In genomic region chr11:75233688-75234295, GRCh38 we compare ENCODE assay signal across 9 cellular contexts. TPM values are rescaled to one million over a fixed set of nuclear protein-coding genes. Genes with fewer than 3 reads are reported as not detected.
DNase-seq lines count a peak whose midpoint lies in the region; ATAC-seq, FAIRE-seq and TF ChIP-seq lines count a peak whose summit lies in the region.
"Had no signal": no experiment of that assay in that cellular context is flagged by ENCODE, and none has a peak within 500 bp of the region (broad histone marks: within the 10 kb centered on the region; RNA-seq: fewer than 3 reads in every experiment).

No MANE protein-coding gene starts in this region.

- no peak for TF ChIP-seq CTCF in bronchial epithelial cell (IDR thresholded peaks at IDR 0.05; ENCODE audit: insufficient read depth, low read length, severe bottlenecking)
- no peak for TF ChIP-seq CTCF in nephron progenitor cell (IDR thresholded peaks at IDR 0.05)
- TF ChIP-seq CTCF in chondrocyte (IDR thresholded peaks at IDR 0.05): no peak
- TF ChIP-seq CTCF in transverse colon (IDR thresholded peaks at IDR 0.05): no peak

- no peak for TF ChIP-seq POLR2A in transverse colon (IDR thresholded peaks at IDR 0.05)

- no peak for TF ChIP-seq EP300 in transverse colon (IDR thresholded peaks at IDR 0.05; ENCODE audit: low read depth)

- H3K27me3 ChIP-seq in bronchial epithelial cell (ENCODE audit: control insufficient read depth, insufficient read depth, low read length) (peaks cover 1% of the 10 kb centered on the region), transverse colon (peaks cover 4% of the 10 kb centered on the region)

- intact Hi-C loops in left colon (cut with DNase I, micrococcal nuclease): loop anchor here in 1 of 2 donors (10.0 kb wide), 1 partner anchor 219 kb away; no protein-coding TSS in a partner anchor
- intact Hi-C loops in transverse colon (cut with DNase I; ENCODE audit: low total_unique reads): no loop called here

- H3K36me3 Mint-ChIP-seq in nephron progenitor cell (ENCODE audit: low read depth) (no peaks in the 10 kb centered on the region), chondrocyte (ENCODE audit: low read depth) (no peaks in the 10 kb centered on the region)

- H3K27me3 Mint-ChIP-seq in nephron progenitor cell (ENCODE audit: low read depth, poor library complexity): peaks cover 49% of the 10 kb centered on the region
- peaks cover 22% of the 10 kb centered on the region for H3K27me3 Mint-ChIP-seq in chondrocyte (ENCODE audit: low read depth)

- 52 to 61% methylated on average over 4 to 5 of the region's 5 CpGs for WGBS in transverse colon (ENCODE audit: low coverage in 1 of 2), 2 donors

- DNase-seq in GM19239 (ENCODE audit: insufficient read length, low spot score) (no peak), NAMALWA (ENCODE audit: low spot score) (peak; percentile 41), bronchial epithelial cell (ENCODE audit: low read depth) (peak; percentile 43), nephron progenitor cell (peak; percentile 82), left colon (no peak), chondrocyte (ENCODE audit: low spot score) (no peak), transverse colon (no peak)

- H3K9me3 Mint-ChIP-seq in nephron progenitor cell (no peaks in the 10 kb centered on the region), chondrocyte (ENCODE audit: low read depth) (peaks cover 2% of the 10 kb centered on the region)

- no peaks in the 10 kb centered on the region for H3K4me1 ChIP-seq in transverse colon

- H3K4me3 Mint-ChIP-seq in nephron progenitor cell: no peak overlapping the region
- H3K4me3 Mint-ChIP-seq in chondrocyte (ENCODE audit: unreplicated experiment): no peak overlapping the region
- H3K4me3 Mint-ChIP-seq: central memory CD8-positive, alpha-beta T cell had no signal

- no peaks in the 10 kb centered on the region for H3K36me3 ChIP-seq in bronchial epithelial cell (ENCODE audit: control insufficient read depth, insufficient read depth, low read length)
- H3K36me3 ChIP-seq in transverse colon: no peaks in the 10 kb centered on the region

- no peaks in the 10 kb centered on the region for H3K9me3 ChIP-seq in transverse colon

- in situ Hi-C loops in transverse colon (cut with MboI; ENCODE audit: low pct_ligation_motif_present in 1 of 4, low pct_unique_long_range_greater_than_20kb in 1 of 4, low sequenced_read_pairs in 3 of 4): loop anchor here in 3 of 4 donors (25.0 kb wide), 2 partner anchors 221 to 296 kb away; partner anchors contain the start of genes SPCS2 (in 3 of the 3) and XRRA1 (in 3 of the 3)

- ATAC-seq in left colon (no peak), HG03460 (IDR thresholded peaks at IDR 0.05; ENCODE audit: unreplicated experiment) (no peak)

- no peak overlapping the region for H3K27ac ChIP-seq in transverse colon

- H3K4me3 ChIP-seq in bronchial epithelial cell (ENCODE audit: low read depth, low read length): no peak overlapping the region
- H3K4me3 ChIP-seq in transverse colon: no peak overlapping the region

- FAIRE-seq in GM19239 (lab: Jason Lieb, UNC) (peak; percentile 45), bronchial epithelial cell (lab: Jason Lieb, UNC) (peak; percentile 96)

- no peak overlapping the region for H3K27ac Mint-ChIP-seq in nephron progenitor cell
- no peak overlapping the region for H3K27ac Mint-ChIP-seq in chondrocyte (ENCODE audit: unreplicated experiment)

- H3K4me1 Mint-ChIP-seq in nephron progenitor cell: peaks cover 7% of the 10 kb centered on the region
- H3K4me1 Mint-ChIP-seq in chondrocyte (ENCODE audit: low read depth): peaks cover 12% of the 10 kb centered on the region
- H3K4me1 Mint-ChIP-seq: central memory CD8-positive, alpha-beta T cell had no signal

RNA-seq across cellular contexts. Expression of gene TPBGL, which starts 6.8 kb away (rescaled TPM):
- total RNA-seq in bronchial epithelial cell (not detected in 2 replicates), left colon (under 1 TPM in 1 of 2 donors, not detected in 1; 0.11 TPM), chondrocyte (0.24 to 0.82 TPM (median 0.74 TPM) in 3 replicates), transverse colon (1 to 10 TPM in 1 of 4 donors, under 1 TPM in 1, not detected in 2; 0.40 to 3.7 TPM)

Comparison
In these comparisons a context has a peak if more than half of its experiments do, and no peak if none do; other contexts are left out.
1. DNase-seq: peak in NAMALWA (single experiment), bronchial epithelial cell (single experiment) and nephron progenitor cell (single experiment); none in GM19239 (single experiment), left colon (0 of 2), chondrocyte (single experiment) and transverse colon (single experiment).